ENCODE assay signal across 8 cellular contexts in the genomic region with DNA sequence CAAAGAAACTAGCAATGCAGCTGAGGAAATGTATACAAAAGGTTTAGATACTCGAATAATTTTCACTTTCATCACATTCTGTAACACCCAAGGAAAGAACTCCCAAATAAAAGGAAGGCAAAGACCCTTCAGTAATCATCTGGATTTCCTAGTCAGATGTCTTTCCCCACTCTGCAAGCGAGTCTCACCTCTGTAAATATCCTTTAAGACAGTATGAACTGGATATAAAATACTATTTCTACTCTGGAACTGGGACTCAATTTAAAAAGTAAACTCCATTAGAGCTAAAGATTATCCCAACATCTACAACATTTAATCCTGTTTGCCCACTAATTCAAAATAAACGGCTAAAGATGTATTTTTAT. TPM values are rescaled to one million over a fixed set of nuclear protein-coding genes. Genes with fewer than 3 reads are reported as not detected.
DNase-seq lines count a peak whose midpoint lies in the region; ATAC-seq and TF ChIP-seq lines count a peak whose summit lies in the region.

No MANE protein-coding gene starts in this region.

- TF ChIP-seq CTCF in WTC11 (IDR thresholded peaks at IDR 0.05) = no peak
- no peak for TF ChIP-seq CTCF in lower leg skin (IDR thresholded peaks at IDR 0.05)

- no peaks in the 10 kb centered on the region for H3K36me3 Mint-ChIP-seq in T-helper 1 cell treated with Interleukin-12 subunit alpha and Interleukin-12 subunit beta and Interleukin-4 antibody, amounts not matched to agents 30 μg/mL and 1 μg/mL, for 36 hours (ENCODE audit: low read depth)
- H3K36me3 Mint-ChIP-seq in WTC11 = no peaks in the 10 kb centered on the region

- H3K27ac ChIP-seq in iPS-20b (ENCODE audit: low read length) (peak overlapping the region; percentile 31), subcutaneous abdominal adipose tissue (ENCODE audit: low read depth, low read length) (peak overlapping the region; percentile 99)

- POLR2A ChIA-PET in WTC11 (lab: Charles Lee) = no interaction called here

- H3K4me3 ChIP-seq in iPS-20b (ENCODE audit: low read length) = no peak overlapping the region; the same call in 1 of the 2 replicates
- H3K4me3 ChIP-seq in subcutaneous abdominal adipose tissue (ENCODE audit: low read depth in 1 of 5, low read length in 5 of 5) = peak overlapping the region; percentile 52 to 76 (median 65)
- H3K4me3 ChIP-seq in lower leg skin (ENCODE audit: low read depth, poor library complexity, severe bottlenecking) = no peak overlapping the region

- no peak for ATAC-seq in WTC11
- ATAC-seq in HG02759 (IDR thresholded peaks at IDR 0.05; ENCODE audit: unreplicated experiment) = no peak

- H3K27me3 Mint-ChIP-seq in T-helper 1 cell treated with Interleukin-12 subunit alpha and Interleukin-12 subunit beta and Interleukin-4 antibody, amounts not matched to agents 30 μg/mL and 1 μg/mL, for 36 hours (ENCODE audit: low read depth) = no peaks in the 10 kb centered on the region
- H3K27me3 Mint-ChIP-seq in WTC11 (ENCODE audit: low read depth) = no peaks in the 10 kb centered on the region

- intact Hi-C loops in lower leg skin (cut with DNase I; ENCODE audit: low total_unique reads) = no loop called here

- CTCF ChIA-PET in WTC11 (lab: Charles Lee) = interaction anchor here (1.5 to 1.8 kb wide), 2 partner anchors 110 to 315 kb away, joined by 4 read pairs; no protein-coding TSS in a partner anchor

- peaks cover 39% of the 10 kb centered on the region for H3K4me1 Mint-ChIP-seq in T-helper 1 cell treated with Interleukin-12 subunit alpha and Interleukin-12 subunit beta and Interleukin-4 antibody, amounts not matched to agents 30 μg/mL and 1 μg/mL, for 36 hours (ENCODE audit: low read depth)
- H3K4me1 Mint-ChIP-seq in WTC11 = peaks cover 40% of the 10 kb centered on the region

- no peaks in the 10 kb centered on the region for H3K9me3 Mint-ChIP-seq in T-helper 1 cell treated with Interleukin-12 subunit alpha and Interleukin-12 subunit beta and Interleukin-4 antibody, amounts not matched to agents 30 μg/mL and 1 μg/mL, for 36 hours
- H3K9me3 Mint-ChIP-seq in WTC11 = no peaks in the 10 kb centered on the region

- H3K4me3 Mint-ChIP-seq in T-helper 1 cell treated with Interleukin-12 subunit alpha and Interleukin-12 subunit beta and Interleukin-4 antibody, amounts not matched to agents 30 μg/mL and 1 μg/mL, for 36 hours = peak overlapping the region; percentile 91
- H3K4me3 Mint-ChIP-seq in WTC11 = peak overlapping the region; percentile 27

- H3K36me3 ChIP-seq in iPS-20b (ENCODE audit: insufficient read depth, low read depth, low read length) = no peaks in the 10 kb centered on the region
- peaks cover 0 to 4% (median 0%) of the 10 kb centered on the region in 5 donors for H3K36me3 ChIP-seq in subcutaneous abdominal adipose tissue (ENCODE audit: control insufficient read depth in 5 of 5, insufficient read depth in 5 of 5, low read length in 5 of 5)

- H3K9me3 ChIP-seq in iPS-20b (ENCODE audit: insufficient read depth, low read depth, low read length) (no peaks in the 10 kb centered on the region), subcutaneous abdominal adipose tissue (ENCODE audit: control insufficient read depth in 5 of 5, low read length in 5 of 5) (no peaks in the 10 kb centered on the region)

- H3K27ac Mint-ChIP-seq in T-helper 1 cell treated with Interleukin-12 subunit alpha and Interleukin-12 subunit beta and Interleukin-4 antibody, amounts not matched to agents 30 μg/mL and 1 μg/mL, for 36 hours = peak overlapping the region; percentile 97
- H3K27ac Mint-ChIP-seq in WTC11 = peak overlapping the region; percentile 87

- DNase-seq in T-helper 1 cell (no peak), WTC11 (ENCODE audit: low spot score) (no peak), lower leg skin (ENCODE audit: low spot score in 2 of 2) (no peak), NCI-H526 treated with DMSO at 0.1 percent for 48 hours (lab: John Stamatoyannopoulos, UW) (no peak)

- TF ChIP-seq POLR2A in lower leg skin (IDR thresholded peaks at IDR 0.05) = no peak

- WGBS in lower leg skin, 2 donors = 24 to 29% methylated on average over 3 of the region's 3 CpGs

- H3K27me3 ChIP-seq in iPS-20b (ENCODE audit: insufficient read depth, low read length) (no peaks in the 10 kb centered on the region), subcutaneous abdominal adipose tissue (ENCODE audit: control insufficient read depth in 5 of 5, insufficient read depth in 4 of 5, low read length in 5 of 5) (no peaks in the 10 kb centered on the region)

- H3K4me1 ChIP-seq in iPS-20b (ENCODE audit: insufficient read depth, low read length) = peaks cover 23% of the 10 kb centered on the region; the same call in 1 of the 2 replicates
- H3K4me1 ChIP-seq in subcutaneous abdominal adipose tissue (ENCODE audit: control insufficient read depth in 5 of 5, insufficient read depth in 5 of 5, low read length in 5 of 5) = peaks cover 11 to 85% (median 83%) of the 10 kb centered on the region in 5 donors

- H3K9ac ChIP-seq in iPS-20b (ENCODE audit: low read depth, low read length) = peak overlapping the region; percentile 54; the same call in 1 of the 2 replicates
- peak overlapping the region; percentile 74 to 98 (median 83) for H3K9ac ChIP-seq in subcutaneous abdominal adipose tissue (ENCODE audit: low read length in 5 of 5)

TF ChIP-seq in WTC11, 78 proteins besides CTCF, POLR2A, EP300 and RAD21:
- TF ChIP-seq, protein P1, sequence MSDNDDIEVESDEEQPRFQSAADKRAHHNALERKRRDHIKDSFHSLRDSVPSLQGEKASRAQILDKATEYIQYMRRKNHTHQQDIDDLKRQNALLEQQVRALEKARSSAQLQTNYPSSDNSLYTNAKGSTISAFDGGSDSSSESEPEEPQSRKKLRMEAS (CRISPR knock-in tag; IDR thresholded peaks at IDR 0.05) = no peak
- no peak for TF ChIP-seq RORB (CRISPR knock-in tag; IDR thresholded peaks at IDR 0.05)
- TF ChIP-seq, protein P2, sequence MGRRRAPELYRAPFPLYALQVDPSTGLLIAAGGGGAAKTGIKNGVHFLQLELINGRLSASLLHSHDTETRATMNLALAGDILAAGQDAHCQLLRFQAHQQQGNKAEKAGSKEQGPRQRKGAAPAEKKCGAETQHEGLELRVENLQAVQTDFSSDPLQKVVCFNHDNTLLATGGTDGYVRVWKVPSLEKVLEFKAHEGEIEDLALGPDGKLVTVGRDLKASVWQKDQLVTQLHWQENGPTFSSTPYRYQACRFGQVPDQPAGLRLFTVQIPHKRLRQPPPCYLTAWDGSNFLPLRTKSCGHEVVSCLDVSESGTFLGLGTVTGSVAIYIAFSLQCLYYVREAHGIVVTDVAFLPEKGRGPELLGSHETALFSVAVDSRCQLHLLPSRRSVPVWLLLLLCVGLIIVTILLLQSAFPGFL (CRISPR knock-in tag; IDR thresholded peaks at IDR 0.05; ENCODE audit: borderline replicate concordance) = no peak

RNA-seq across cellular contexts. Expression of a gene that starts 27.0 kb away (rescaled TPM):
- total RNA-seq in WTC11 (2021) (11.2 to 14.9 TPM (median 14.1 TPM) in 3 replicates), lower leg skin (10 to 100 TPM; 39.4 to 79.5 (median 49.4) TPM)

RNA-seq across cellular contexts. Expression of a gene that starts 47.6 kb away (rescaled TPM):
- total RNA-seq in WTC11 (2021) (10.3 to 12.9 TPM (median 12.2 TPM) in 3 replicates), lower leg skin (10 to 100 TPM in 2 of 4 donors, 1 to 10 TPM in 2; 4.7 to 26.9 (median 9.1) TPM)

Comparison
In these comparisons a context has a peak if more than half of its experiments do, and no peak if none do; other contexts are left out.
1. H3K4me3 ChIP-seq: peak in subcutaneous abdominal adipose tissue (5 of 5); none in iPS-20b (single experiment) and lower leg skin (single experiment).